Comparison of ENCODE assay signal across 8 cellular contexts in genomic region chr2:33476793-33477190, GRCh38. TPM values are rescaled to one million over a fixed set of nuclear protein-coding genes. Genes with fewer than 3 reads are reported as not detected.
DNase-seq lines count a peak whose midpoint lies in the region; ATAC-seq, FAIRE-seq and TF ChIP-seq lines count a peak whose summit lies in the region.

No MANE protein-coding gene starts in this region.

- no peaks in the 10 kb centered on the region for H3K9me3 ChIP-seq in HCT116 (ENCODE audit: control insufficient read depth in 1 of 2, insufficient read depth in 1 of 2, low read depth in 1 of 2, low read length in 2 of 2)
- H3K9me3 ChIP-seq in right cardiac atrium (ENCODE audit: control insufficient read depth, low read length) = no peaks in the 10 kb centered on the region

- H3K4me1 ChIP-seq in HCT116 (ENCODE audit: control insufficient read depth in 1 of 2, insufficient read depth in 2 of 2, low read length in 2 of 2) (peaks cover 0 to 19% of the 10 kb centered on the region in 2 experiments; a peak in 3 of 4 replicates), right cardiac atrium (ENCODE audit: control insufficient read depth, insufficient read depth, low read length) (peaks cover 5% of the 10 kb centered on the region)

- H3K79me2 ChIP-seq in HCT116 (ENCODE audit: insufficient read depth, low read length) = no peaks in the 10 kb centered on the region

- peak overlapping the region; percentile 56 to 74 for H3K4me3 ChIP-seq in HCT116 (replicated peaks in 1 of 2; ENCODE audit: low read depth in 1 of 2, low read length in 2 of 2)
- H3K4me3 ChIP-seq in right cardiac atrium (ENCODE audit: low read length) = peak overlapping the region; percentile 70

- no peaks in the 10 kb centered on the region for H3K36me3 ChIP-seq in HCT116 (ENCODE audit: control insufficient read depth in 1 of 2, insufficient read depth in 2 of 2, low read length in 2 of 2)

- no peaks in the 10 kb centered on the region for H3K36me3 Mint-ChIP-seq in activated CD8-positive, alpha-beta T cell treated with anti-CD3 and anti-CD28 coated beads, Interleukin-2, amount 10 ng/mL, durations not matched to agents 7 days and 5 days (ENCODE audit: low read depth)
- H3K36me3 Mint-ChIP-seq in stimulated activated memory B cell treated with anti-CD40 and anti-IgM and Interleukin-4, amounts not matched to agents 10 μg/mL and 1 μg/mL and 100 μg/mL, for 72 hours = peaks cover 22% of the 10 kb centered on the region

- WGBS in right cardiac atrium = 3% methylated on average over 4 of the region's 4 CpGs

- no peak for TF ChIP-seq POLR2A in HCT116 (IDR thresholded peaks at IDR 0.05; ENCODE audit: borderline replicate concordance, extremely low read depth, insufficient read depth, insufficient read length)

- H4K20me1 ChIP-seq in HCT116 (ENCODE audit: insufficient read depth) = no peaks in the 10 kb centered on the region

- intact Hi-C loops in HCT116 (cut with micrococcal nuclease) (loop anchor here (10.0 kb wide), 1 partner anchor 108 kb away; no protein-coding TSS in a partner anchor), right cardiac atrium (cut with DNase I) (loop anchor here in 2 of 4 donors (5.0 to 10.0 kb wide), 2 partner anchors 58 to 106 kb away; no protein-coding TSS in a partner anchor)

- H3K27ac ChIP-seq in HCT116 (ENCODE audit: low read depth, low read length) = no peak overlapping the region
- H3K27ac ChIP-seq in right cardiac atrium (ENCODE audit: low read length) = peak overlapping the region; percentile 97

- H3K27me3 Mint-ChIP-seq in activated CD8-positive, alpha-beta T cell treated with anti-CD3 and anti-CD28 coated beads, Interleukin-2, amount 10 ng/mL, durations not matched to agents 7 days and 5 days (ENCODE audit: low read depth) = no peaks in the 10 kb centered on the region
- no peaks in the 10 kb centered on the region for H3K27me3 Mint-ChIP-seq in stimulated activated memory B cell treated with anti-CD40 and anti-IgM and Interleukin-4, amounts not matched to agents 10 μg/mL and 1 μg/mL and 100 μg/mL, for 72 hours

- no peaks in the 10 kb centered on the region for H3K27me3 ChIP-seq in HCT116 (ENCODE audit: insufficient read depth, low read length)
- no peaks in the 10 kb centered on the region for H3K27me3 ChIP-seq in right cardiac atrium (ENCODE audit: control insufficient read depth, insufficient read depth)

- no TSS peak for BruUV-seq in HCT116 (replicated peaks; lab: Mats Ljungman, UMichigan)

- no peak for TF ChIP-seq CTCF in HCT116 (IDR thresholded peaks at IDR 0.05 in 2 of 3, conservative IDR thresholded peaks at IDR 0.05 in 1 of 3; ENCODE audit: borderline replicate concordance in 1 of 3, insufficient read depth in 1 of 3, low read depth in 2 of 3, low read length in 2 of 3)

- no peaks in the 10 kb centered on the region for H3K9me2 ChIP-seq in HCT116 (ENCODE audit: insufficient read depth)

- peak overlapping the region; percentile 80 for H3K4me3 Mint-ChIP-seq in activated CD8-positive, alpha-beta T cell treated with anti-CD3 and anti-CD28 coated beads, Interleukin-2, amount 10 ng/mL, durations not matched to agents 7 days and 5 days
- H3K4me3 Mint-ChIP-seq in stimulated activated memory B cell treated with anti-CD40 and anti-IgM and Interleukin-4, amounts not matched to agents 10 μg/mL and 1 μg/mL and 100 μg/mL, for 72 hours = peak overlapping the region; percentile 97

- ATAC-seq in HCT116 (no peak), right cardiac atrium (no peak), GM21723 (IDR thresholded peaks at IDR 0.05; ENCODE audit: unreplicated experiment) (no peak)
- ATAC-seq in activated CD8-positive, alpha-beta T cell treated with anti-CD3 and anti-CD28 coated beads, Interleukin-2, amount 10 ng/mL, durations not matched to agents 7 days and 5 days = no peak
- no peak for ATAC-seq in stimulated activated memory B cell treated with anti-CD40 and anti-IgM and Interleukin-4, amounts not matched to agents 10 μg/mL and 1 μg/mL and 100 μg/mL, for 72 hours

- POLR2A ChIA-PET in HCT116 (lab: Charles Lee) = no interaction called here
- POLR2A ChIA-PET in activated CD8-positive, alpha-beta T cell treated with anti-CD3 and anti-CD28 coated beads, Interleukin-2, amount 10 ng/mL, durations not matched to agents 7 days and 5 days (lab: Charles Lee) = interaction anchor here (1.1 to 3.2 kb wide), 6 partner anchors 12 to 122 kb away, joined by 3 to 27 read pairs (median 10); partner anchors contain the start of gene FAM98A

- RAD21 ChIA-PET in HCT116 (lab: Charles Lee; ENCODE audit: low non-redundant PET in 1 of 2, low total read pairs in 2 of 2, uncharacterized antibody in 2 of 2, unreplicated experiment in 2 of 2) = no interaction called here

- no peaks in the 10 kb centered on the region for H3K9me3 Mint-ChIP-seq in activated CD8-positive, alpha-beta T cell treated with anti-CD3 and anti-CD28 coated beads, Interleukin-2, amount 10 ng/mL, durations not matched to agents 7 days and 5 days (ENCODE audit: insufficient read depth)
- no peaks in the 10 kb centered on the region for H3K9me3 Mint-ChIP-seq in stimulated activated memory B cell treated with anti-CD40 and anti-IgM and Interleukin-4, amounts not matched to agents 10 μg/mL and 1 μg/mL and 100 μg/mL, for 72 hours

- H3K4me1 Mint-ChIP-seq in activated CD8-positive, alpha-beta T cell treated with anti-CD3 and anti-CD28 coated beads, Interleukin-2, amount 10 ng/mL, durations not matched to agents 7 days and 5 days (ENCODE audit: low read depth) = peaks cover 22% of the 10 kb centered on the region
- peaks cover 41% of the 10 kb centered on the region for H3K4me1 Mint-ChIP-seq in stimulated activated memory B cell treated with anti-CD40 and anti-IgM and Interleukin-4, amounts not matched to agents 10 μg/mL and 1 μg/mL and 100 μg/mL, for 72 hours

- no peak for TF ChIP-seq RAD21 in HCT116 (IDR thresholded peaks at IDR 0.05; ENCODE audit: low read depth)

- peak overlapping the region; percentile 99 for H2AFZ ChIP-seq in HCT116 (ENCODE audit: low read depth, low read length, poor library complexity, severe bottlenecking)

- H3K9ac ChIP-seq in HCT116 (ENCODE audit: low read length) = peak overlapping the region; percentile 56

- DNase-seq in HCT116 (ENCODE audit: low read depth, low spot score) (no peak), right cardiac atrium (no peak), NK-92 (lab: John Stamatoyannopoulos, UW; ENCODE audit: unreplicated experiment) (no peak), NCI-H345 treated with DMSO at 0.1 percent for 48 hours (lab: John Stamatoyannopoulos, UW; ENCODE audit: unreplicated experiment) (no peak), urothelium cell line (ENCODE audit: low spot score) (no peak)
- no peak for DNase-seq in activated CD8-positive, alpha-beta T cell treated with anti-CD3 and anti-CD28 coated beads, Interleukin-2, amount 10 ng/mL, durations not matched to agents 7 days and 5 days

- CTCF ChIA-PET in HCT116 (lab: Charles Lee) = interaction anchor here (1.1 to 1.4 kb wide), 3 partner anchors 9 to 107 kb away, joined by 3 to 9 read pairs (median 3); no protein-coding TSS in a partner anchor
- CTCF ChIA-PET in activated CD8-positive, alpha-beta T cell treated with anti-CD3 and anti-CD28 coated beads, Interleukin-2, amount 10 ng/mL, durations not matched to agents 7 days and 5 days (lab: Charles Lee) = interaction anchor here (1.0 to 3.0 kb wide), 10 partner anchors 13 to 106 kb away, joined by 3 to 69 read pairs (median 6); no protein-coding TSS in a partner anchor

- peak overlapping the region; percentile 97 for H3K4me2 ChIP-seq in HCT116 (ENCODE audit: low read length)

- H3K27ac Mint-ChIP-seq in activated CD8-positive, alpha-beta T cell treated with anti-CD3 and anti-CD28 coated beads, Interleukin-2, amount 10 ng/mL, durations not matched to agents 7 days and 5 days = peak overlapping the region; percentile 98
- peak overlapping the region; percentile 100 for H3K27ac Mint-ChIP-seq in stimulated activated memory B cell treated with anti-CD40 and anti-IgM and Interleukin-4, amounts not matched to agents 10 μg/mL and 1 μg/mL and 100 μg/mL, for 72 hours

- no peak for FAIRE-seq in urothelium cell line (lab: Jason Lieb, UNC)

TF ChIP-seq in HCT116, 20 proteins besides CTCF, POLR2A, EP300 and RAD21 (continues in another document):
- TF ChIP-seq ELF1 (IDR thresholded peaks at IDR 0.05; ENCODE audit: borderline replicate concordance, low read depth) (no peak), SP1 (IDR thresholded peaks at IDR 0.05; ENCODE audit: low read depth) (no peak), JUND (IDR thresholded peaks at IDR 0.05) (no peak), ATF3 (IDR thresholded peaks at IDR 0.05) (no peak), MAX (IDR thresholded peaks at IDR 0.05) (no peak), POLR2AphosphoS5 (IDR thresholded peaks at IDR 0.05; ENCODE audit: low read depth, low read length) (no peak), YY1 (IDR thresholded peaks at IDR 0.05; ENCODE audit: extremely low read depth, insufficient replicate concordance, low read depth, low read length) (no peak), TCF7L2 (IDR thresholded peaks at IDR 0.05; ENCODE audit: borderline replicate concordance, extremely low read depth, insufficient read depth, insufficient read length) (no peak), EGR1 (IDR thresholded peaks at IDR 0.05; ENCODE audit: low read depth) (no peak), EZH2 (IDR thresholded peaks at IDR 0.05) (no peak), CBX3 (IDR thresholded peaks at IDR 0.05; ENCODE audit: low read depth) (no peak), CEBPB (IDR thresholded peaks at IDR 0.05; ENCODE audit: low read depth) (no peak), ZNF274 (IDR thresholded peaks at IDR 0.05; ENCODE audit: low read depth, low read length) (no peak)

RNA-seq across cellular contexts. Expression of gene RASGRP3, which starts 0.3 kb away (rescaled TPM):
- total RNA-seq in HCT116 (2021; ENCODE audit: unreplicated experiment) (0.59 TPM), right cardiac atrium (10 to 100 TPM; 38.2 to 61.6 (median 49.6) TPM)
- 0.16 and 0.45 TPM in 2 replicates for polyA plus RNA-seq in HCT116 (2012)
- total RNA-seq in activated CD8-positive, alpha-beta T cell treated with anti-CD3 and anti-CD28 coated beads, Interleukin-2, amount 10 ng/mL, durations not matched to agents 7 days and 5 days = 1 to 10 TPM; 3.7 to 4.0 TPM
- polyA plus RNA-seq in right cardiac atrium = 22.7 TPM

Comparison
In these comparisons a context has a peak if more than half of its experiments do, and no peak if none do; other contexts are left out.
1. RNA of gene RASGRP3, which starts 0.3 kb away (total RNA-seq): 38.2 to 61.6 TPM in right cardiac atrium; 3.7 to 4.0 TPM in activated CD8-positive, alpha-beta T cell treated with anti-CD3 and anti-CD28 coated beads, Interleukin-2, amount 10 ng/mL, durations not matched to agents 7 days and 5 days and 0.59 TPM in HCT116 (single experiment); every median in the first group is over 4 times any median in the second.